In the genomic region with DNA sequence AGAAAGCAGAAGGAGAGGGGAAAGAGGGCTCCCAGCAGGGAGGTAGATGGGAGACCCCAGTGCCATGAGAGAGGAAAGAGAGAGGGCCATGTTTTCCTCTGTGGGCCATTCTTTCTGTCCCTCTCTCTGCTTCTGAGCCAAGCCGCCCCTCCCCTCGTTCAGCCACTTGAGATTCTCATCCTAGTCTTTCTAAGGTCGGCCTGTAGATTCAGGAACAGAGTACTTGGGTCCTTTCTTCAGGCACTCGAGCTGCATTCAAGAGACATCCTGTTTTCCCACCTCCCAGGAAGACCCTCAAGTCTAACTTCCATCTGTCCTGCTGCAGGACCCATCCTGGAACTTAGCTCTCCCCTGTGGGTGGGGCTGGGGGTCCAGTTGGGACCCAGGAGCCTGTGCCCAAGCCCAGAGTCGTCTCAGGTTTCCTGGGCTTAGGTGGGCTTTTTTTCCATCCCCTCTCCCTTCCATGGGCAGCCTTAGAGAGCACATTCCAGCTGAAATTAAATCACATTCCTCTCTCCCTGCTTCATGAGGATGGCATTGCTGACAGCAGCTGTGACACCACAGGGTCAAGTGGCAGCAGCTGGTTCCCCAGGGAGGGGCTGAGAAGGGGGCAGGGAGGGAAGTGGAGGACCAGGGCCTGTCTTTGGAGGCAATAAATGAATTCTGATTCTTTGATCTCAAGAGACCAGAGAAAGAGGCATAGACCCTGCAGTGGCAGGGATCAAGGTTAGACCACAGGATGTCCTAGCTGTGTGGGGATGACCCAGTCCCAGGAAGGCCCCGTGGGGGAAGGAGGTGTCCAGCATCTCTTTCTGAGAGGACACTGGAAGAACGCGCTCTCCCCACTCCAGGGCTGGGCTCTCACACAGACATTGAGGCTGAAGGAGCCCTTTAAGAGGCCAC, we compare ENCODE assay signal across 10 cellular contexts. TPM values are rescaled to one million over a fixed set of nuclear protein-coding genes. Genes with fewer than 3 reads are reported as not detected.
DNase-seq lines count a peak whose midpoint lies in the region; ATAC-seq, FAIRE-seq and TF ChIP-seq lines count a peak whose summit lies in the region.
"Had no signal": no experiment of that assay in that cellular context is flagged by ENCODE, and none has a peak within 500 bp of the region (broad histone marks: within the 10 kb centered on the region; RNA-seq: fewer than 3 reads in every experiment).

No MANE protein-coding gene starts in this region.

- TF ChIP-seq CTCF in hepatocyte (IDR thresholded peaks at IDR 0.05; ENCODE audit: poor library complexity) = no peak
- TF ChIP-seq CTCF in GM10266 (IDR thresholded peaks at IDR 0.05; ENCODE audit: control insufficient read depth, insufficient read depth, low read depth, missing control alignments) = no peak

- no peaks in the 10 kb centered on the region for H3K79me2 ChIP-seq in hepatocyte

- H3K4me1 ChIP-seq in hepatocyte (ENCODE audit: insufficient read depth) (peaks cover 83% of the 10 kb centered on the region), skeletal muscle tissue (ENCODE audit: control insufficient read depth in 3 of 3, insufficient read depth in 3 of 3, low read length in 3 of 3) (peaks cover 95 to 97% (median 97%) of the 10 kb centered on the region in 3 donors)

- no peak for FAIRE-seq in GM12891 (lab: Jason Lieb, UNC)

- no peak for ATAC-seq in GM18502 (IDR thresholded peaks at IDR 0.05; ENCODE audit: poor library complexity, unreplicated experiment)

- H3K9ac ChIP-seq in skeletal muscle tissue (ENCODE audit: low read depth in 1 of 3, low read length in 3 of 3) = peak overlapping the region; percentile 76 to 83 (median 77)

- H3K9me3 ChIP-seq in hepatocyte (ENCODE audit: low read depth) = no peaks in the 10 kb centered on the region
- H3K9me3 ChIP-seq in skeletal muscle tissue (ENCODE audit: control insufficient read depth in 3 of 3, low read length in 3 of 3) = no peaks in the 10 kb centered on the region

- H3K36me3 ChIP-seq in hepatocyte (replicated peaks; ENCODE audit: insufficient read depth, low read depth) (no peaks in the 10 kb centered on the region), skeletal muscle tissue (ENCODE audit: control insufficient read depth in 3 of 3, insufficient read depth in 3 of 3, low read length in 3 of 3) (no peaks in the 10 kb centered on the region)

- no peak overlapping the region for H2AFZ ChIP-seq in hepatocyte

- H3K27me3 ChIP-seq in hepatocyte (no peaks in the 10 kb centered on the region), skeletal muscle tissue (ENCODE audit: control insufficient read depth in 3 of 3, insufficient read depth in 3 of 3, low read length in 3 of 3) (no peaks in the 10 kb centered on the region)

- no peaks in the 10 kb centered on the region for H3K9me2 ChIP-seq in hepatocyte (replicated peaks; ENCODE audit: insufficient read depth)

- DNase-seq in GM12891 (ENCODE audit: insufficient read length, low spot score) (no peak), SK-N-DZ (ENCODE audit: low spot score) (peak; percentile 76), hepatocyte (ENCODE audit: low spot score) (no peak), GM10266 (ENCODE audit: extremely low spot score) (no peak), mesenteric fat pad (ENCODE audit: low spot score) (no peak), activated gamma-delta T cell (lab: John Stamatoyannopoulos, UW) (no peak)
- DNase-seq: activated naive CD4-positive, alpha-beta T cell treated with anti-CD3 and anti-CD28 coated beads for 36 hours had no signal

- H3K4me3 ChIP-seq in hepatocyte (no peak overlapping the region), skeletal muscle tissue (ENCODE audit: low read length in 3 of 3) (peak overlapping the region; percentile 54 to 57 (median 55))
- H3K4me3 ChIP-seq: SK-N-MC had no signal

- H3K27ac ChIP-seq in hepatocyte = peak overlapping the region; percentile 73
- H3K27ac ChIP-seq in skeletal muscle tissue (ENCODE audit: low read depth, low read length) = peak overlapping the region; percentile 99
- H3K27ac ChIP-seq: SK-N-MC had no signal

- 57% methylated on average over 8 of the region's 8 CpGs for WGBS in hepatocyte (ENCODE audit: low lambda C conversion rate, missing lambda C conversion rate)

- H4K20me1 ChIP-seq in hepatocyte (ENCODE audit: insufficient read depth, poor library complexity, severe bottlenecking) = no peaks in the 10 kb centered on the region

- peak overlapping the region; percentile 61 for H3K4me2 ChIP-seq in hepatocyte

- TF ChIP-seq POLR2A in GM12891 (IDR thresholded peaks at IDR 0.05; ENCODE audit: low read depth, low read length) = 0 out of 2 replicates have a peak, but pooled peaks have one; percentile 13

TF ChIP-seq in GM12891, 5 proteins besides CTCF, POLR2A, EP300 and RAD21:
- TF ChIP-seq POLR2AphosphoS5 (IDR thresholded peaks at IDR 0.05; ENCODE audit: low read depth, low read length) (no peak), TAF1 (IDR thresholded peaks at IDR 0.05; ENCODE audit: low read depth, low read length) (no peak), POU2F2 (IDR thresholded peaks at IDR 0.05; ENCODE audit: low read depth, low read length) (no peak), PAX5 (IDR thresholded peaks at IDR 0.05; ENCODE audit: insufficient read depth, low read length, severe bottlenecking) (no peak), SPI1 (IDR thresholded peaks at IDR 0.05; ENCODE audit: low read depth, low read length) (no peak)

RNA-seq across cellular contexts. Expression of gene NES, which starts 12.9 kb away (rescaled TPM):
- polyA plus RNA-seq in GM12891 (2012; ENCODE audit: low read depth, missing spikeins) = 0.01 TPM
- 14.8 and 34.1 TPM in 2 replicates for polyA plus RNA-seq in SK-N-DZ (2014; cell fraction: cytosol; rRNA removed)
- polyA plus RNA-seq in SK-N-DZ (2014; cell fraction: nucleus; rRNA removed) = 38.7 and 46.8 TPM in 2 replicates
- 7.9 and 13.8 TPM in 2 replicates for total RNA-seq in hepatocyte
- 3.6 and 4.8 TPM in 2 replicates for polyA plus RNA-seq in hepatocyte
- total RNA-seq in skeletal muscle tissue = 494 TPM
- 49.5 TPM for total RNA-seq in mesenteric fat pad
- total RNA-seq: activated naive CD4-positive, alpha-beta T cell treated with anti-CD3 and anti-CD28 coated beads for 36 hours had no signal

RNA-seq across cellular contexts. Expression of gene BCAN, which starts 22.4 kb away (rescaled TPM):
- polyA plus RNA-seq in GM12891 (2012; ENCODE audit: low read depth, missing spikeins) = 0.15 TPM
- 0.50 TPM in 1 of 2 replicates, not detected in the other for polyA plus RNA-seq in SK-N-DZ (2014; cell fraction: cytosol; rRNA removed)
- not detected in 2 replicates for polyA plus RNA-seq in SK-N-DZ (2014; cell fraction: nucleus; rRNA removed)
- total RNA-seq in hepatocyte (0.03 and 0.84 TPM in 2 replicates), skeletal muscle tissue (under 0.01 TPM), mesenteric fat pad (0.16 TPM)
- not detected in 2 replicates for polyA plus RNA-seq in hepatocyte
- total RNA-seq: activated naive CD4-positive, alpha-beta T cell treated with anti-CD3 and anti-CD28 coated beads for 36 hours had no signal

RNA-seq across cellular contexts. Expression of gene CRABP2, which starts 41.1 kb away (rescaled TPM):
- 0.18 TPM for polyA plus RNA-seq in GM12891 (2012; ENCODE audit: low read depth, missing spikeins)
- polyA plus RNA-seq in SK-N-DZ (2014; cell fraction: cytosol; rRNA removed) = 5.4 and 5.6 TPM in 2 replicates
- polyA plus RNA-seq in SK-N-DZ (2014; cell fraction: nucleus; rRNA removed) = 1.1 and 1.9 TPM in 2 replicates
- total RNA-seq in hepatocyte (54.5 and 93.5 TPM in 2 replicates), skeletal muscle tissue (57.4 TPM), mesenteric fat pad (6.7 TPM)
- 171 and 195 TPM in 2 replicates for polyA plus RNA-seq in hepatocyte

RNA-seq across cellular contexts. Expression of gene HAPLN2, which starts 45.1 kb away (rescaled TPM):
- not detected for polyA plus RNA-seq in GM12891 (2012; ENCODE audit: low read depth, missing spikeins)
- polyA plus RNA-seq in SK-N-DZ (2014; cell fraction: cytosol; rRNA removed) = not detected in 2 replicates
- polyA plus RNA-seq in SK-N-DZ (2014; cell fraction: nucleus; rRNA removed) = 1.5 and 2.5 TPM in 2 replicates
- not detected in 2 replicates for total RNA-seq in hepatocyte
- polyA plus RNA-seq in hepatocyte = not detected in 2 replicates
- total RNA-seq in skeletal muscle tissue = 0.52 TPM
- total RNA-seq in mesenteric fat pad = 0.35 TPM
